1 cellular context compared by ENCODE assay signal in the genomic region with DNA sequence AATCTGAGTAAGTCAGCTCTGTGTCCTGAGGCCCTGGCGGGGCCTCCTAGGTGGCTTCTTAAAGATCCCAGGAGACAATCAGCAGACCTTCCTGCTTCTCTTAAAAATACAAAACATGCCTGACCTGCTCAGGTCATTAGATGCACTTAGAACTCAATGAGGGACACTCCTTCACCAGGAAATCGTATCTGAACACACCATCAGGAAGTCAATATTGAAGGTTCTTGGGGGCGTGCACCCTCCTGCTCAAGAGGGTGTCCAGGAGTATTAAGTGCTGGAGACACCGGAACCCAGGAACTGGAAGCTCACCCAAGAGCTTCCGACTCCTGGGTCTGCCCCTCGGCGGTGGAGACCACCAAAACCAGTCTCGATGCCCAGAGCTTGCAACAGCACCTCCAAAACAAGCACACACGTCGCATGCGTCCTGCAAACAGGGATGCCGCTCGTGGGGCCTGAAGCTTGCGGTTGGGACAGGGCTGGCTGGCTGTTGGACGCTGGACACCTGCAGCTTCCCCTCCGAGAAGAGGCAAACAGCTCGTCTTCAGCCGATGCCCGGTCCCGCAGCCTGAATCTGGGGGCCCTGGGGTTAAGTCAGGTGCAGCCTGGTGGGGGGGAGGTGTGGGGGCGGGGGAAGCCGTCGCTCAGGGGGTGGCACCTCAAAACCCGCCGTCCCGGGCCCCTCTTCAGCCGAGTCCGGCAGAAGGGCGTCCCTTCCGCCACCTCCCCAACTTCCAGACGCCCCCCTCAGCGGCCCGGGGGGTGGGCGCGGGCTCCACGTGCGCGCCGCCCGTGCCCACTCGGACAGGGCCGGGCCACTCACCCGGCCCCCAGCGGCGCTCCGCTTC.
TF ChIP-seq lines count a peak whose summit lies in the region.

No MANE protein-coding gene starts in this region.

TF ChIP-seq in HepG2, 621 proteins besides CTCF, POLR2A, EP300 and RAD21 (continued from another document and continues in another):
- TF ChIP-seq, protein P1, sequence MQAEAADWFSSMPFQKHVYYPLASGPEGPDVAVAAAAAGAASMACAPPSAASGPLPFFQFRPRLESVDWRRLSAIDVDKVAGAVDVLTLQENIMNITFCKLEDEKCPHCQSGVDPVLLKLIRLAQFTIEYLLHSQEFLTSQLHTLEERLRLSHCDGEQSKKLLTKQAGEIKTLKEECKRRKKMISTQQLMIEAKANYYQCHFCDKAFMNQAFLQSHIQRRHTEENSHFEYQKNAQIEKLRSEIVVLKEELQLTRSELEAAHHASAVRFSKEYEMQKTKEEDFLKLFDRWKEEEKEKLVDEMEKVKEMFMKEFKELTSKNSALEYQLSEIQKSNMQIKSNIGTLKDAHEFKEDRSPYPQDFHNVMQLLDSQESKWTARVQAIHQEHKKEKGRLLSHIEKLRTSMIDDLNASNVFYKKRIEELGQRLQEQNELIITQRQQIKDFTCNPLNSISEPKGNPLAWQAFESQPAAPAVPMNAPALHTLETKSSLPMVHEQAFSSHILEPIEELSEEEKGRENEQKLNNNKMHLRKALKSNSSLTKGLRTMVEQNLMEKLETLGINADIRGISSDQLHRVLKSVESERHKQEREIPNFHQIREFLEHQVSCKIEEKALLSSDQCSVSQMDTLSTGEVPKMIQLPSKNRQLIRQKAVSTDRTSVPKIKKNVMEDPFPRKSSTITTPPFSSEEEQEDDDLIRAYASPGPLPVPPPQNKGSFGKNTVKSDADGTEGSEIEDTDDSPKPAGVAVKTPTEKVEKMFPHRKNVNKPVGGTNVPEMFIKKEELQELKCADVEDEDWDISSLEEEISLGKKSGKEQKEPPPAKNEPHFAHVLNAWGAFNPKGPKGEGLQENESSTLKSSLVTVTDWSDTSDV (CRISPR knock-in tag; IDR thresholded peaks at IDR 0.05) = no peak
- TF ChIP-seq, protein P2, sequence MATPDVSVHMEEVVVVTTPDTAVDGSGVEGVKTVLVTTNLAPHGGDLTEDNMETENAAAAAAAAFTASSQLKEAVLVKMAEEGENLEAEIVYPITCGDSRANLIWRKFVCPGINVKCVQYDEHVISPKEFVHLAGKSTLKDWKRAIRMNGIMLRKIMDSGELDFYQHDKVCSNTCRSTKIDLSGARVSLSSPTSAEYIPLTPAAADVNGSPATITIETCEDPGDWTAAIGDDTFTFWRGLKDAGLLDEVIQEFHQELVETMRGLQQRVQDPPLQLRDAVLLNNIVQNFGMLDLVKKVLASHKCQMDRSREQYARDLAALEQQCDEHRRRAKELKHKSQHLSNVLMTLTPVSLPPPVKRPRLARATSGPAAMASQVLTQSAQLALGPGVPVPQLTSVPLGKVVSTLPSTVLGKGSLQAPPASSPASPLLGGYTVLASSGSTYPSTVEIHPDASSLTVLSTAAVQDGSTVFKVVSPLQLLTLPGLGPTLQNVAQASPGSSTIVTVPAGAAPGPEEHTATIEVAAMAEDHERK (CRISPR knock-in tag; IDR thresholded peaks at IDR 0.05; ENCODE audit: low read depth) = no peak
- TF ChIP-seq GTF2F1 (IDR thresholded peaks at IDR 0.05; ENCODE audit: low read length) (no peak), IRX3 (CRISPR knock-in tag; IDR thresholded peaks at IDR 0.05; ENCODE audit: borderline replicate concordance, low read depth) (0 out of 2 replicates have a peak, but pooled peaks have one; percentile 7), POLR2AphosphoS5 (IDR thresholded peaks at IDR 0.05; ENCODE audit: low read depth, low read length) (peak; percentile 39), ZSCAN29 (CRISPR knock-in tag; conservative IDR thresholded peaks at IDR 0.05) (no peak), SOX6 (IDR thresholded peaks at IDR 0.05) (no peak), SOX6 (CRISPR knock-in tag; IDR thresholded peaks at IDR 0.05) (no peak), HNRNPL (IDR thresholded peaks at IDR 0.05; ENCODE audit: low read depth, low read length) (0 out of 2 replicates have a peak, but pooled peaks have one; percentile 56), BORCS8-MEF2B (CRISPR knock-in tag; IDR thresholded peaks at IDR 0.05) (peak; percentile 35; the same call in 1 of the 2 replicates), CHCHD3 (CRISPR knock-in tag; IDR thresholded peaks at IDR 0.05) (no peak), ZNF607 (CRISPR knock-in tag; IDR thresholded peaks at IDR 0.05; ENCODE audit: borderline replicate concordance) (no peak), JARID2 (CRISPR knock-in tag; IDR thresholded peaks at IDR 0.05; ENCODE audit: insufficient replicate concordance) (no peak), SRF (IDR thresholded peaks at IDR 0.05; ENCODE audit: low read depth, low read length) (no peak), SP2 (CRISPR knock-in tag; IDR thresholded peaks at IDR 0.05) (no peak), HMGA1 (CRISPR knock-in tag; conservative IDR thresholded peaks at IDR 0.05) (no peak), ZBTB7B (CRISPR knock-in tag; IDR thresholded peaks at IDR 0.05) (0 out of 2 replicates have a peak, but pooled peaks have one; percentile 37), TAF1 (CRISPR knock-in tag; IDR thresholded peaks at IDR 0.05) (peak; percentile 54; the same call in 1 of the 2 replicates), ZFY (CRISPR knock-in tag; IDR thresholded peaks at IDR 0.05) (peak; percentile 42; the same call in 1 of the 2 replicates), SALL1 (CRISPR knock-in tag; IDR thresholded peaks at IDR 0.05) (peak; percentile 24), THAP11 (CRISPR knock-in tag; IDR thresholded peaks at IDR 0.05) (no peak), NFKB2 (CRISPR knock-in tag; IDR thresholded peaks at IDR 0.05; ENCODE audit: borderline replicate concordance) (peak; percentile 52; the same call in 1 of the 2 replicates), GABPB1 (CRISPR knock-in tag; IDR thresholded peaks at IDR 0.05) (0 out of 2 replicates have a peak, but pooled peaks have one; percentile 27), FOXO1 (CRISPR knock-in tag; IDR thresholded peaks at IDR 0.05) (peak; percentile 23; the same call in 1 of the 2 replicates), SAP130 (CRISPR knock-in tag; IDR thresholded peaks at IDR 0.05; ENCODE audit: low read depth) (peak; percentile 49), ZNF780A (CRISPR knock-in tag; IDR thresholded peaks at IDR 0.05) (no peak), ZMYM2 (CRISPR knock-in tag; IDR thresholded peaks at IDR 0.05) (no peak), STAT5B (CRISPR knock-in tag; IDR thresholded peaks at IDR 0.05) (no peak), RXRB (CRISPR knock-in tag; IDR thresholded peaks at IDR 0.05; ENCODE audit: borderline replicate concordance) (0 out of 2 replicates have a peak, but pooled peaks have one; percentile 10), RBFOX2 (IDR thresholded peaks at IDR 0.05; ENCODE audit: low read depth, low read length) (peak; percentile 71)
- TF ChIP-seq, protein P3, sequence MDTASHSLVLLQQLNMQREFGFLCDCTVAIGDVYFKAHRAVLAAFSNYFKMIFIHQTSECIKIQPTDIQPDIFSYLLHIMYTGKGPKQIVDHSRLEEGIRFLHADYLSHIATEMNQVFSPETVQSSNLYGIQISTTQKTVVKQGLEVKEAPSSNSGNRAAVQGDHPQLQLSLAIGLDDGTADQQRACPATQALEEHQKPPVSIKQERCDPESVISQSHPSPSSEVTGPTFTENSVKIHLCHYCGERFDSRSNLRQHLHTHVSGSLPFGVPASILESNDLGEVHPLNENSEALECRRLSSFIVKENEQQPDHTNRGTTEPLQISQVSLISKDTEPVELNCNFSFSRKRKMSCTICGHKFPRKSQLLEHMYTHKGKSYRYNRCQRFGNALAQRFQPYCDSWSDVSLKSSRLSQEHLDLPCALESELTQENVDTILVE (CRISPR knock-in tag; IDR thresholded peaks at IDR 0.05) = no peak
- TF ChIP-seq, protein P4, sequence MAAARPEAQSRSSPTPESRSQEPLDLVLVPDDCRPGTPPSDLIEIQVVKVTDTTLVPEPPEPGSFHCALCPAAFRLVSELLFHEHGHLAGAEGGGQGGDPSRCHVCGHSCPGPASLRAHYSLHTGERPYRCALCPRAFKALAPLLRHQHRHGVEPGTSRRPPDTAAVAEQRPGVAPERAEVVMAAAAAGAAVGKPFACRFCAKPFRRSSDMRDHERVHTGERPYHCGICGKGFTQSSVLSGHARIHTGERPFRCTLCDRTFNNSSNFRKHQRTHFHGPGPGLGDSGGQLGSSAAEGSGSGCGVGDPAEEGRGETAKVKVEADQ (CRISPR knock-in tag; IDR thresholded peaks at IDR 0.05; ENCODE audit: borderline replicate concordance) = no peak
- TF ChIP-seq, protein P5, sequence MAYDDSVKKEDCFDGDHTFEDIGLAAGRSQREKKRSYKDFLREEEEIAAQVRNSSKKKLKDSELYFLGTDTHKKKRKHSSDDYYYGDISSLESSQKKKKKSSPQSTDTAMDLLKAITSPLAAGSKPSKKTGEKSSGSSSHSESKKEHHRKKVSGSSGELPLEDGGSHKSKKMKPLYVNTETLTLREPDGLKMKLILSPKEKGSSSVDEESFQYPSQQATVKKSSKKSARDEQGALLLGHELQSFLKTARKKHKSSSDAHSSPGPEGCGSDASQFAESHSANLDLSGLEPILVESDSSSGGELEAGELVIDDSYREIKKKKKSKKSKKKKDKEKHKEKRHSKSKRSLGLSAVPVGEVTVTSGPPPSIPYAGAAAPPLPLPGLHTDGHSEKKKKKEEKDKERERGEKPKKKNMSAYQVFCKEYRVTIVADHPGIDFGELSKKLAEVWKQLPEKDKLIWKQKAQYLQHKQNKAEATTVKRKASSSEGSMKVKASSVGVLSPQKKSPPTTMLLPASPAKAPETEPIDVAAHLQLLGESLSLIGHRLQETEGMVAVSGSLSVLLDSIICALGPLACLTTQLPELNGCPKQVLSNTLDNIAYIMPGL (CRISPR knock-in tag; IDR thresholded peaks at IDR 0.05; ENCODE audit: borderline replicate concordance in 1 of 2, low read depth in 1 of 2) = no peak
- TF ChIP-seq, protein P6, sequence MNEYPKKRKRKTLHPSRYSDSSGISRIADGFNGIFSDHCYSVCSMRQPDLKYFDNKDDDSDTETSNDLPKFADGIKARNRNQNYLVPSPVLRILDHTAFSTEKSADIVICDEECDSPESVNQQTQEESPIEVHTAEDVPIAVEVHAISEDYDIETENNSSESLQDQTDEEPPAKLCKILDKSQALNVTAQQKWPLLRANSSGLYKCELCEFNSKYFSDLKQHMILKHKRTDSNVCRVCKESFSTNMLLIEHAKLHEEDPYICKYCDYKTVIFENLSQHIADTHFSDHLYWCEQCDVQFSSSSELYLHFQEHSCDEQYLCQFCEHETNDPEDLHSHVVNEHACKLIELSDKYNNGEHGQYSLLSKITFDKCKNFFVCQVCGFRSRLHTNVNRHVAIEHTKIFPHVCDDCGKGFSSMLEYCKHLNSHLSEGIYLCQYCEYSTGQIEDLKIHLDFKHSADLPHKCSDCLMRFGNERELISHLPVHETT (CRISPR knock-in tag; conservative IDR thresholded peaks at IDR 0.05) = no peak
- TF ChIP-seq, protein P7, sequence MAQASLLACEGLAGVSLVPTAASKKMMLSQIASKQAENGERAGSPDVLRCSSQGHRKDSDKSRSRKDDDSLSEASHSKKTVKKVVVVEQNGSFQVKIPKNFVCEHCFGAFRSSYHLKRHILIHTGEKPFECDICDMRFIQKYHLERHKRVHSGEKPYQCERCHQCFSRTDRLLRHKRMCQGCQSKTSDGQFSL (CRISPR knock-in tag; IDR thresholded peaks at IDR 0.05) = no peak
- TF ChIP-seq, protein P8, sequence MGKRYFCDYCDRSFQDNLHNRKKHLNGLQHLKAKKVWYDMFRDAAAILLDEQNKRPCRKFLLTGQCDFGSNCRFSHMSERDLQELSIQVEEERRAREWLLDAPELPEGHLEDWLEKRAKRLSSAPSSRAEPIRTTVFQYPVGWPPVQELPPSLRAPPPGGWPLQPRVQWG (CRISPR knock-in tag; IDR thresholded peaks at IDR 0.05; ENCODE audit: borderline replicate concordance, low read depth) = no peak
- TF ChIP-seq, protein P9, sequence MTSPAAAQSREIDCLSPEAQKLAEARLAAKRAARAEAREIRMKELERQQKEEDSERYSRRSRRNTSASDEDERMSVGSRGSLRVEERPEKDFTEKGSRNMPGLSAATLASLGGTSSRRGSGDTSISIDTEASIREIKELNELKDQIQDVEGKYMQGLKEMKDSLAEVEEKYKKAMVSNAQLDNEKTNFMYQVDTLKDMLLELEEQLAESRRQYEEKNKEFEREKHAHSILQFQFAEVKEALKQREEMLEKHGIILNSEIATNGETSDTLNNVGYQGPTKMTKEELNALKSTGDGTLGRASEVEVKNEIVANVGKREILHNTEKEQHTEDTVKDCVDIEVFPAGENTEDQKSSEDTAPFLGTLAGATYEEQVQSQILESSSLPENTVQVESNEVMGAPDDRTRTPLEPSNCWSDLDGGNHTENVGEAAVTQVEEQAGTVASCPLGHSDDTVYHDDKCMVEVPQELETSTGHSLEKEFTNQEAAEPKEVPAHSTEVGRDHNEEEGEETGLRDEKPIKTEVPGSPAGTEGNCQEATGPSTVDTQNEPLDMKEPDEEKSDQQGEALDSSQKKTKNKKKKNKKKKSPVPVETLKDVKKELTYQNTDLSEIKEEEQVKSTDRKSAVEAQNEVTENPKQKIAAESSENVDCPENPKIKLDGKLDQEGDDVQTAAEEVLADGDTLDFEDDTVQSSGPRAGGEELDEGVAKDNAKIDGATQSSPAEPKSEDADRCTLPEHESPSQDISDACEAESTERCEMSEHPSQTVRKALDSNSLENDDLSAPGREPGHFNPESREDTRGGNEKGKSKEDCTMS (CRISPR knock-in tag; conservative IDR thresholded peaks at IDR 0.05) = no peak
- TF ChIP-seq, protein P10, sequence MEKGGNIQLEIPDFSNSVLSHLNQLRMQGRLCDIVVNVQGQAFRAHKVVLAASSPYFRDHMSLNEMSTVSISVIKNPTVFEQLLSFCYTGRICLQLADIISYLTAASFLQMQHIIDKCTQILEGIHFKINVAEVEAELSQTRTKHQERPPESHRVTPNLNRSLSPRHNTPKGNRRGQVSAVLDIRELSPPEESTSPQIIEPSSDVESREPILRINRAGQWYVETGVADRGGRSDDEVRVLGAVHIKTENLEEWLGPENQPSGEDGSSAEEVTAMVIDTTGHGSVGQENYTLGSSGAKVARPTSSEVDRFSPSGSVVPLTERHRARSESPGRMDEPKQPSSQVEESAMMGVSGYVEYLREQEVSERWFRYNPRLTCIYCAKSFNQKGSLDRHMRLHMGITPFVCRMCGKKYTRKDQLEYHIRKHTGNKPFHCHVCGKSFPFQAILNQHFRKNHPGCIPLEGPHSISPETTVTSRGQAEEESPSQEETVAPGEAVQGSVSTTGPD (CRISPR knock-in tag; IDR thresholded peaks at IDR 0.05) = no peak
- TF ChIP-seq, protein P11, sequence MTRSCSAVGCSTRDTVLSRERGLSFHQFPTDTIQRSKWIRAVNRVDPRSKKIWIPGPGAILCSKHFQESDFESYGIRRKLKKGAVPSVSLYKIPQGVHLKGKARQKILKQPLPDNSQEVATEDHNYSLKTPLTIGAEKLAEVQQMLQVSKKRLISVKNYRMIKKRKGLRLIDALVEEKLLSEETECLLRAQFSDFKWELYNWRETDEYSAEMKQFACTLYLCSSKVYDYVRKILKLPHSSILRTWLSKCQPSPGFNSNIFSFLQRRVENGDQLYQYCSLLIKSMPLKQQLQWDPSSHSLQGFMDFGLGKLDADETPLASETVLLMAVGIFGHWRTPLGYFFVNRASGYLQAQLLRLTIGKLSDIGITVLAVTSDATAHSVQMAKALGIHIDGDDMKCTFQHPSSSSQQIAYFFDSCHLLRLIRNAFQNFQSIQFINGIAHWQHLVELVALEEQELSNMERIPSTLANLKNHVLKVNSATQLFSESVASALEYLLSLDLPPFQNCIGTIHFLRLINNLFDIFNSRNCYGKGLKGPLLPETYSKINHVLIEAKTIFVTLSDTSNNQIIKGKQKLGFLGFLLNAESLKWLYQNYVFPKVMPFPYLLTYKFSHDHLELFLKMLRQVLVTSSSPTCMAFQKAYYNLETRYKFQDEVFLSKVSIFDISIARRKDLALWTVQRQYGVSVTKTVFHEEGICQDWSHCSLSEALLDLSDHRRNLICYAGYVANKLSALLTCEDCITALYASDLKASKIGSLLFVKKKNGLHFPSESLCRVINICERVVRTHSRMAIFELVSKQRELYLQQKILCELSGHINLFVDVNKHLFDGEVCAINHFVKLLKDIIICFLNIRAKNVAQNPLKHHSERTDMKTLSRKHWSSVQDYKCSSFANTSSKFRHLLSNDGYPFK (CRISPR knock-in tag; IDR thresholded peaks at IDR 0.05; ENCODE audit: borderline replicate concordance) = no peak
- TF ChIP-seq, protein P12, sequence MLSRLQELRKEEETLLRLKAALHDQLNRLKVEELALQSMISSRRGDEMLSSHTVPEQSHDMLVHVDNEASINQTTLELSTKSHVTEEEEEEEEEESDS (CRISPR knock-in tag; IDR thresholded peaks at IDR 0.05; ENCODE audit: borderline replicate concordance) = no peak
